Comparison of ENCODE assay signal across 1 cellular context in genomic region chr3:99955773-99956562, GRCh38.
TF ChIP-seq lines count a peak whose summit lies in the region.

No MANE protein-coding gene starts in this region.

TF ChIP-seq in IMR-90, 13 proteins besides CTCF, POLR2A, EP300 and RAD21 (continued from another document):
- TF ChIP-seq RCOR1 (IDR thresholded peaks at IDR 0.05; ENCODE audit: insufficient replicate concordance, low read length) (no peak), MXI1 (IDR thresholded peaks at IDR 0.05; ENCODE audit: borderline replicate concordance, low read depth, low read length) (no peak), MAZ (IDR thresholded peaks at IDR 0.05; ENCODE audit: borderline replicate concordance, low read depth, low read length) (no peak), SMC3 (IDR thresholded peaks at IDR 0.05; ENCODE audit: low read depth, low read length) (no peak), MAFK (IDR thresholded peaks at IDR 0.05; ENCODE audit: low read depth, low read length) (no peak), USF2 (IDR thresholded peaks at IDR 0.05; ENCODE audit: low read depth, low read length) (no peak)
TF ChIP-seq in IMR-90: peak in this region for 0.
